23 cellular contexts compared by ENCODE assay signal in genomic region chr1:61332796-61333195, GRCh38.
DNase-seq lines count a peak whose midpoint lies in the region; ATAC-seq lines count a peak whose summit lies in the region.
"Had no signal": no experiment of that assay in that cellular context is flagged by ENCODE, and none has a peak within 500 bp of the region (broad histone marks: within the 10 kb centered on the region; RNA-seq: fewer than 3 reads in every experiment).

No MANE protein-coding gene starts in this region.

- H3K36me3 Mint-ChIP-seq in stimulated activated naive CD8-positive, alpha-beta T cell treated with anti-CD3 and anti-CD28 coated beads, Interleukin-15, Interleukin-2, amounts not matched to agents 100 ng/mL and 50 ng/mL, for 24 hours (ENCODE audit: low read depth) = no peaks in the 10 kb centered on the region
- H3K36me3 Mint-ChIP-seq in activated T-helper 1 cell treated with anti-CD3 and anti-CD28 coated beads, Interleukin-12 subunit alpha, Interleukin-12 subunit beta, Interleukin-2, Interleukin-4 antibody, amounts not matched to agents 30 ng/mL and 10 ng/mL and 1 ng/mL, durations not matched to agents 14 hours and 24 hours and 36 hours (ENCODE audit: low read depth) = no peaks in the 10 kb centered on the region
- H3K36me3 Mint-ChIP-seq in stimulated activated naive B cell treated with anti-CD40 and anti-IgM and Interleukin-4, amounts not matched to agents 10 μg/mL and 1 μg/mL and 100 μg/mL, for 72 hours = no peaks in the 10 kb centered on the region

- no peaks in the 10 kb centered on the region for H3K9me3 Mint-ChIP-seq in stimulated activated naive CD8-positive, alpha-beta T cell treated with anti-CD3 and anti-CD28 coated beads, Interleukin-15, Interleukin-2, amounts not matched to agents 100 ng/mL and 50 ng/mL, for 24 hours
- no peaks in the 10 kb centered on the region for H3K9me3 Mint-ChIP-seq in activated T-helper 1 cell treated with anti-CD3 and anti-CD28 coated beads, Interleukin-12 subunit alpha, Interleukin-12 subunit beta, Interleukin-2, Interleukin-4 antibody, amounts not matched to agents 30 ng/mL and 10 ng/mL and 1 ng/mL, durations not matched to agents 14 hours and 24 hours and 36 hours
- H3K9me3 Mint-ChIP-seq in stimulated activated naive B cell treated with anti-CD40 and anti-IgM and Interleukin-4, amounts not matched to agents 10 μg/mL and 1 μg/mL and 100 μg/mL, for 72 hours = no peaks in the 10 kb centered on the region
- H3K9me3 Mint-ChIP-seq: CD8-positive, alpha-beta T cell had no signal

- no peak overlapping the region for H3K4me3 Mint-ChIP-seq in stimulated activated naive CD8-positive, alpha-beta T cell treated with anti-CD3 and anti-CD28 coated beads, Interleukin-15, Interleukin-2, amounts not matched to agents 100 ng/mL and 50 ng/mL, for 24 hours
- no peak overlapping the region for H3K4me3 Mint-ChIP-seq in activated T-helper 1 cell treated with anti-CD3 and anti-CD28 coated beads, Interleukin-12 subunit alpha, Interleukin-12 subunit beta, Interleukin-2, Interleukin-4 antibody, amounts not matched to agents 30 ng/mL and 10 ng/mL and 1 ng/mL, durations not matched to agents 14 hours and 24 hours and 36 hours
- H3K4me3 Mint-ChIP-seq in stimulated activated naive B cell treated with anti-CD40 and anti-IgM and Interleukin-4, amounts not matched to agents 10 μg/mL and 1 μg/mL and 100 μg/mL, for 72 hours = no peak overlapping the region
- H3K4me3 Mint-ChIP-seq: CD8-positive, alpha-beta T cell had no signal

- peaks cover 3% of the 10 kb centered on the region for H3K27me3 Mint-ChIP-seq in stimulated activated naive CD8-positive, alpha-beta T cell treated with anti-CD3 and anti-CD28 coated beads, Interleukin-15, Interleukin-2, amounts not matched to agents 100 ng/mL and 50 ng/mL, for 24 hours
- H3K27me3 Mint-ChIP-seq in activated T-helper 1 cell treated with anti-CD3 and anti-CD28 coated beads, Interleukin-12 subunit alpha, Interleukin-12 subunit beta, Interleukin-2, Interleukin-4 antibody, amounts not matched to agents 30 ng/mL and 10 ng/mL and 1 ng/mL, durations not matched to agents 14 hours and 24 hours and 36 hours (ENCODE audit: insufficient read depth) = peaks cover 24% of the 10 kb centered on the region
- H3K27me3 Mint-ChIP-seq in stimulated activated naive B cell treated with anti-CD40 and anti-IgM and Interleukin-4, amounts not matched to agents 10 μg/mL and 1 μg/mL and 100 μg/mL, for 72 hours = peaks cover 0 to 5% of the 10 kb centered on the region in 2 donors

- H3K4me1 Mint-ChIP-seq in stimulated activated naive CD8-positive, alpha-beta T cell treated with anti-CD3 and anti-CD28 coated beads, Interleukin-15, Interleukin-2, amounts not matched to agents 100 ng/mL and 50 ng/mL, for 24 hours (ENCODE audit: low read depth) = peaks cover 14% of the 10 kb centered on the region
- H3K4me1 Mint-ChIP-seq in activated T-helper 1 cell treated with anti-CD3 and anti-CD28 coated beads, Interleukin-12 subunit alpha, Interleukin-12 subunit beta, Interleukin-2, Interleukin-4 antibody, amounts not matched to agents 30 ng/mL and 10 ng/mL and 1 ng/mL, durations not matched to agents 14 hours and 24 hours and 36 hours (ENCODE audit: low read depth) = peaks cover 29% of the 10 kb centered on the region
- peaks cover 5 to 6% of the 10 kb centered on the region in 2 donors for H3K4me1 Mint-ChIP-seq in stimulated activated naive B cell treated with anti-CD40 and anti-IgM and Interleukin-4, amounts not matched to agents 10 μg/mL and 1 μg/mL and 100 μg/mL, for 72 hours

- ATAC-seq in stimulated activated naive CD8-positive, alpha-beta T cell treated with anti-CD3 and anti-CD28 coated beads, Interleukin-15, Interleukin-2, amounts not matched to agents 100 U/mL and 50 U/mL, for 24 hours = no peak
- ATAC-seq in HG02610 (IDR thresholded peaks at IDR 0.05; ENCODE audit: unreplicated experiment) (peak; percentile 30), HG03378 (IDR thresholded peaks at IDR 0.05; ENCODE audit: unreplicated experiment) (no peak)
- ATAC-seq in stimulated activated naive B cell treated with anti-CD40 and anti-IgM and Interleukin-4, amounts not matched to agents 10 μg/mL and 1 μg/mL and 100 μg/mL, for 72 hours (replicated peaks) = peak; percentile 25 to 45
- ATAC-seq: A549; CD8-positive, alpha-beta T cell had no signal

- H3K27ac Mint-ChIP-seq in stimulated activated naive CD8-positive, alpha-beta T cell treated with anti-CD3 and anti-CD28 coated beads, Interleukin-15, Interleukin-2, amounts not matched to agents 100 ng/mL and 50 ng/mL, for 24 hours = peak overlapping the region; percentile 65
- H3K27ac Mint-ChIP-seq in activated T-helper 1 cell treated with anti-CD3 and anti-CD28 coated beads, Interleukin-12 subunit alpha, Interleukin-12 subunit beta, Interleukin-2, Interleukin-4 antibody, amounts not matched to agents 30 ng/mL and 10 ng/mL and 1 ng/mL, durations not matched to agents 14 hours and 24 hours and 36 hours = peak overlapping the region; percentile 52
- H3K27ac Mint-ChIP-seq in stimulated activated naive B cell treated with anti-CD40 and anti-IgM and Interleukin-4, amounts not matched to agents 10 μg/mL and 1 μg/mL and 100 μg/mL, for 72 hours = no peak overlapping the region
- H3K27ac Mint-ChIP-seq: CD8-positive, alpha-beta T cell had no signal

- DNase-seq in stimulated activated naive CD8-positive, alpha-beta T cell treated with anti-CD3 and anti-CD28 coated beads, Interleukin-15, Interleukin-2, amounts not matched to agents 100 U/mL and 50 U/mL, for 24 hours = no peak
- DNase-seq in activated T-helper 1 cell treated with anti-CD3 and anti-CD28 coated beads, Interleukin-12 subunit alpha, Interleukin-12 subunit beta, Interleukin-2, Interleukin-4 antibody, amounts not matched to agents 30 ng/mL and 10 ng/mL and 1 ng/mL, durations not matched to agents 14 hours and 24 hours and 36 hours (ENCODE audit: low spot score) = no peak
- DNase-seq in stimulated activated naive B cell treated with anti-CD40 and anti-IgM and Interleukin-4, amounts not matched to agents 10 μg/mL and 1 μg/mL and 100 μg/mL, for 72 hours = no peak
- DNase-seq in NCI-H2171 treated with DMSO at 0.1 percent for 48 hours (lab: John Stamatoyannopoulos, UW) (no peak), SKM-1 treated with dmso at 0.1 percent for 144 hours (lab: John Stamatoyannopoulos, UW; ENCODE audit: unreplicated experiment) (no peak)
- DNase-seq: C1 segment of cervical spinal cord; Caco-2; CD8-positive, alpha-beta T cell; HCEC 1CT; Karpas-422; NCI-H1092; NCI-H1436; NCI-H187; NCI-H2081 treated with DMSO at 0.1 percent for 48 hours; NCI-H2171; NCI-H524; NCI-H748 treated with DMSO at 0.1 percent for 48 hours; Right ventricle myocardium superior; RPMI8226 had no signal

- intact Hi-C loops in activated T-helper 1 cell treated with anti-CD3 and anti-CD28 coated beads, Interleukin-12 subunit alpha, Interleukin-12 subunit beta, Interleukin-2, Interleukin-4 antibody, amounts not matched to agents 30 ng/mL and 10 ng/mL and 1 ng/mL, durations not matched to agents 14 hours and 24 hours and 36 hours (cut with micrococcal nuclease) = loop anchor here (1.0 to 10.0 kb wide), 9 partner anchors 9 to 1900 kb away; partner anchors contain the start of gene TM2D1

Comparison
In these comparisons a context has a peak if more than half of its experiments do, and no peak if none do; other contexts are left out.
1. ATAC-seq: peak in HG02610 (single experiment) and stimulated activated naive B cell treated with anti-CD40 and anti-IgM and Interleukin-4, amounts not matched to agents 10 μg/mL and 1 μg/mL and 100 μg/mL, for 72 hours (2 of 2); none in stimulated activated naive CD8-positive, alpha-beta T cell treated with anti-CD3 and anti-CD28 coated beads, Interleukin-15, Interleukin-2, amounts not matched to agents 100 U/mL and 50 U/mL, for 24 hours (single experiment) and HG03378 (single experiment).